Comparison of ENCODE assay signal across 21 cellular contexts in genomic region chr15:48796521-48796920, GRCh38. TPM values are rescaled to one million over a fixed set of nuclear protein-coding genes. Genes with fewer than 3 reads are reported as not detected.
DNase-seq lines count a peak whose midpoint lies in the region; ATAC-seq and TF ChIP-seq lines count a peak whose summit lies in the region.
"Had no signal": no experiment of that assay in that cellular context is flagged by ENCODE, and none has a peak within 500 bp of the region (broad histone marks: within the 10 kb centered on the region; RNA-seq: fewer than 3 reads in every experiment).

No MANE protein-coding gene starts in this region.

- intact Hi-C loops in activated CD8-positive, alpha-beta T cell treated with anti-CD3 and anti-CD28 coated beads for 36 hours (cut with micrococcal nuclease), result no loop called here
- intact Hi-C loops in PC-3 (cut with micrococcal nuclease), result loop anchor here (2.0 kb wide), 1 partner anchor 16 kb away; no protein-coding TSS in a partner anchor

- H2AFZ ChIP-seq in PC-3 (ENCODE audit: low read length), result no peak overlapping the region
- H2AFZ ChIP-seq: neural progenitor cell had no signal

- no peaks in the 10 kb centered on the region for H3K9me2 ChIP-seq in PC-3 (replicated peaks; ENCODE audit: low read length)

- CTCF ChIA-PET in activated CD8-positive, alpha-beta T cell treated with anti-CD3 and anti-CD28 coated beads, Interleukin-2, amount 10 ng/mL, durations not matched to agents 7 days and 5 days (lab: Charles Lee), result no interaction called here
- CTCF ChIA-PET in activated CD8-positive, alpha-beta T cell treated with anti-CD3 and anti-CD28 coated beads for 36 hours (lab: Charles Lee), result no interaction called here
- CTCF ChIA-PET in PC-3 (lab: Charles Lee), result no interaction called here

- H3K4me3 ChIP-seq in PC-3 (ENCODE audit: low read length) (0 out of 2 replicates have a peak overlapping the region, but pooled peaks have one; percentile 6), fibroblast of the aortic adventitia (ENCODE audit: low read depth, low read length) (no peak overlapping the region), subcutaneous abdominal adipose tissue (ENCODE audit: low read depth in 1 of 5, low read length in 5 of 5) (peak overlapping the region in 1 of 5 donors; percentile 54)
- H3K4me3 ChIP-seq: left lung, neural progenitor cell, vagina had no signal

- no peaks in the 10 kb centered on the region for H3K9me3 ChIP-seq in PC-3 (ENCODE audit: low read length)
- no peaks in the 10 kb centered on the region for H3K9me3 ChIP-seq in subcutaneous abdominal adipose tissue (ENCODE audit: control insufficient read depth in 5 of 5, low read length in 5 of 5)
- H3K9me3 ChIP-seq: left lung, vagina had no signal

- DNase-seq in activated CD8-positive, alpha-beta T cell treated with anti-CD3 and anti-CD28 coated beads, Interleukin-2, amount 10 ng/mL, durations not matched to agents 7 days and 5 days, result no peak
- DNase-seq in activated CD8-positive, alpha-beta T cell treated with anti-CD3 and anti-CD28 coated beads for 36 hours, result no peak
- DNase-seq in PC-3 (no peak), fibroblast of the aortic adventitia (ENCODE audit: low read depth) (peak; percentile 41), NCI-H1930 (lab: John Stamatoyannopoulos, UW) (no peak)
- DNase-seq: activated CD4-positive, alpha-beta T cell treated with anti-CD3 and anti-CD28 coated beads, Interleukin-2, amount 50 U/mL, for 48 hours; activated T-cell treated with anti-CD3 and anti-CD28 coated beads, Interleukin-2, amount 50 U/mL, for 72 hours; C1 segment of cervical spinal cord; left lung; midbrain; NCI-H1417; NCI-H524 treated with DMSO at 0.1 percent for 48 hours; SHP77 treated with DMSO at 0.1 percent for 48 hours; substantia nigra had no signal

- H3K4me1 ChIP-seq in PC-3 (ENCODE audit: insufficient read depth, low read length) (peaks cover 45% of the 10 kb centered on the region), subcutaneous abdominal adipose tissue (ENCODE audit: control insufficient read depth in 5 of 5, insufficient read depth in 5 of 5, low read length in 5 of 5) (peaks cover 0 to 14% (median 4%) of the 10 kb centered on the region in 5 donors)
- H3K4me1 ChIP-seq: vagina had no signal

- peaks cover 39% of the 10 kb centered on the region for H3K79me2 ChIP-seq in PC-3 (ENCODE audit: low read length)

- no peak for TF ChIP-seq CTCF in activated CD8-positive, alpha-beta T cell treated with anti-CD3 and anti-CD28 coated beads for 36 hours (IDR thresholded peaks at IDR 0.05)
- TF ChIP-seq CTCF in PC-3 (conservative IDR thresholded peaks at IDR 0.05; ENCODE audit: low read depth, low read length), result no peak
- TF ChIP-seq CTCF in fibroblast of the aortic adventitia (IDR thresholded peaks at IDR 0.05; ENCODE audit: insufficient read depth, low read length), result no peak

- POLR2A ChIA-PET in activated CD8-positive, alpha-beta T cell treated with anti-CD3 and anti-CD28 coated beads, Interleukin-2, amount 10 ng/mL, durations not matched to agents 7 days and 5 days (lab: Charles Lee), result no interaction called here
- POLR2A ChIA-PET in activated CD8-positive, alpha-beta T cell treated with anti-CD3 and anti-CD28 coated beads for 36 hours (lab: Charles Lee), result no interaction called here
- POLR2A ChIA-PET in PC-3 (lab: Charles Lee; ENCODE audit: unreplicated experiment), result no interaction called here

- BruUV-seq in PC-3 (replicated peaks; lab: Mats Ljungman, UMichigan), result TSS peak; percentile 86

- H3K4me2 ChIP-seq in PC-3 (ENCODE audit: low read length), result peak overlapping the region; percentile 68
- H3K4me2 ChIP-seq: neural progenitor cell had no signal

- H4K20me1 ChIP-seq in PC-3 (ENCODE audit: low read length), result no peaks in the 10 kb centered on the region

- H3K36me3 ChIP-seq in PC-3 (ENCODE audit: low read depth, low read length) (peaks cover 9% of the 10 kb centered on the region), subcutaneous abdominal adipose tissue (ENCODE audit: control insufficient read depth in 5 of 5, insufficient read depth in 5 of 5, low read length in 5 of 5) (no peaks in the 10 kb centered on the region)
- H3K36me3 ChIP-seq: vagina had no signal

- peak overlapping the region; percentile 57 for H3K9ac ChIP-seq in PC-3 (ENCODE audit: low read length)
- H3K9ac ChIP-seq in subcutaneous abdominal adipose tissue (ENCODE audit: low read length in 5 of 5), result peak overlapping the region in 1 of 5 donors; percentile 30
- H3K9ac ChIP-seq: neural progenitor cell had no signal

- H3K27ac Mint-ChIP-seq in activated CD8-positive, alpha-beta T cell treated with anti-CD3 and anti-CD28 coated beads, Interleukin-2, amount 10 ng/mL, durations not matched to agents 7 days and 5 days, result peak overlapping the region; percentile 79
- no peak overlapping the region for H3K27ac Mint-ChIP-seq in activated CD8-positive, alpha-beta T cell treated with anti-CD3 and anti-CD28 coated beads for 36 hours
- H3K27ac Mint-ChIP-seq: activated naive CD4-positive, alpha-beta T cell treated with anti-CD3 and anti-CD28 coated beads, Interleukin-2, amount 50 U/mL, for 72 hours; neural progenitor cell had no signal

- ATAC-seq in activated CD8-positive, alpha-beta T cell treated with anti-CD3 and anti-CD28 coated beads, Interleukin-2, amount 10 ng/mL, durations not matched to agents 7 days and 5 days, result no peak
- no peak for ATAC-seq in activated CD8-positive, alpha-beta T cell treated with anti-CD3 and anti-CD28 coated beads for 36 hours
- ATAC-seq in PC-3 (no peak), GM21381 (IDR thresholded peaks at IDR 0.05; ENCODE audit: unreplicated experiment) (no peak), HG02588 (IDR thresholded peaks at IDR 0.05; ENCODE audit: unreplicated experiment) (no peak)

- H3K27ac ChIP-seq in PC-3 (ENCODE audit: low read length), result peak overlapping the region; percentile 94
- H3K27ac ChIP-seq in subcutaneous abdominal adipose tissue (ENCODE audit: low read depth, low read length), result peak overlapping the region; percentile 51
- H3K27ac ChIP-seq: vagina, VCaP had no signal

- H3K27me3 Mint-ChIP-seq in activated CD8-positive, alpha-beta T cell treated with anti-CD3 and anti-CD28 coated beads, Interleukin-2, amount 10 ng/mL, durations not matched to agents 7 days and 5 days (ENCODE audit: low read depth), result no peaks in the 10 kb centered on the region
- no peaks in the 10 kb centered on the region for H3K27me3 Mint-ChIP-seq in activated CD8-positive, alpha-beta T cell treated with anti-CD3 and anti-CD28 coated beads for 36 hours

- no peaks in the 10 kb centered on the region for H3K9me3 Mint-ChIP-seq in activated CD8-positive, alpha-beta T cell treated with anti-CD3 and anti-CD28 coated beads, Interleukin-2, amount 10 ng/mL, durations not matched to agents 7 days and 5 days (ENCODE audit: insufficient read depth)
- no peaks in the 10 kb centered on the region for H3K9me3 Mint-ChIP-seq in activated CD8-positive, alpha-beta T cell treated with anti-CD3 and anti-CD28 coated beads for 36 hours
- H3K9me3 Mint-ChIP-seq: activated naive CD4-positive, alpha-beta T cell treated with anti-CD3 and anti-CD28 coated beads, Interleukin-2, amount 50 U/mL, for 72 hours; activated T-cell treated with anti-CD3 and anti-CD28 coated beads, Interleukin-2, amount 50 U/mL, for 72 hours; neural progenitor cell had no signal

- peaks cover 4% of the 10 kb centered on the region for H3F3A ChIP-seq in PC-3 (ENCODE audit: low read length, unreplicated experiment)

- H3K36me3 Mint-ChIP-seq in activated CD8-positive, alpha-beta T cell treated with anti-CD3 and anti-CD28 coated beads, Interleukin-2, amount 10 ng/mL, durations not matched to agents 7 days and 5 days (ENCODE audit: low read depth), result peaks cover 46% of the 10 kb centered on the region
- peaks cover 44% of the 10 kb centered on the region for H3K36me3 Mint-ChIP-seq in activated CD8-positive, alpha-beta T cell treated with anti-CD3 and anti-CD28 coated beads for 36 hours (ENCODE audit: low read depth)

- H3K4me3 Mint-ChIP-seq in activated CD8-positive, alpha-beta T cell treated with anti-CD3 and anti-CD28 coated beads, Interleukin-2, amount 10 ng/mL, durations not matched to agents 7 days and 5 days, result peak overlapping the region; percentile 7
- H3K4me3 Mint-ChIP-seq in activated CD8-positive, alpha-beta T cell treated with anti-CD3 and anti-CD28 coated beads for 36 hours, result no peak overlapping the region
- H3K4me3 Mint-ChIP-seq: neural progenitor cell had no signal

- H3K4me1 Mint-ChIP-seq in activated CD8-positive, alpha-beta T cell treated with anti-CD3 and anti-CD28 coated beads, Interleukin-2, amount 10 ng/mL, durations not matched to agents 7 days and 5 days (ENCODE audit: low read depth), result peaks cover 50% of the 10 kb centered on the region
- peaks cover 20% of the 10 kb centered on the region for H3K4me1 Mint-ChIP-seq in activated CD8-positive, alpha-beta T cell treated with anti-CD3 and anti-CD28 coated beads for 36 hours (ENCODE audit: low read depth)

- H3K27me3 ChIP-seq in PC-3 (ENCODE audit: low read length) (no peaks in the 10 kb centered on the region), subcutaneous abdominal adipose tissue (ENCODE audit: control insufficient read depth in 5 of 5, insufficient read depth in 4 of 5, low read length in 5 of 5) (no peaks in the 10 kb centered on the region)
- H3K27me3 ChIP-seq: left lung, neural progenitor cell, vagina had no signal

RNA-seq across cellular contexts. Expression of gene CEP152, which starts 14.3 kb away (rescaled TPM):
- 10 to 100 TPM; 39.6 to 40.0 TPM for total RNA-seq in activated CD8-positive, alpha-beta T cell treated with anti-CD3 and anti-CD28 coated beads, Interleukin-2, amount 10 ng/mL, durations not matched to agents 7 days and 5 days
- 10 to 100 TPM; 39.2 to 39.7 TPM for total RNA-seq in activated CD8-positive, alpha-beta T cell treated with anti-CD3 and anti-CD28 coated beads for 36 hours
- 7.5 and 8.2 TPM in 2 replicates for total RNA-seq in PC-3 (2014; rRNA removed)
- 11.1 and 14.4 TPM in 2 replicates for total RNA-seq in fibroblast of the aortic adventitia (ENCODE audit: low replicate concordance)
